ENCODE assay signal across 16 cellular contexts in genomic region chr10:69655868-69656555, GRCh38.
"Had no signal": no experiment of that assay in that cellular context is flagged by ENCODE, and none has a peak within 500 bp of the region (broad histone marks: within the 10 kb centered on the region; RNA-seq: fewer than 3 reads in every experiment).

No MANE protein-coding gene starts in this region.

- H3K9me3 ChIP-seq: mucosa of descending colon, thoracic aorta, upper lobe of right lung had no signal

- H3K4me3 ChIP-seq: mucosa of descending colon, thoracic aorta, upper lobe of right lung had no signal

- H3K27me3 ChIP-seq: upper lobe of right lung had no signal

- ATAC-seq: activated CD8-positive, alpha-beta T cell treated with anti-CD3 and anti-CD28 coated beads, Interleukin-2, amount 10 ng/mL, durations not matched to agents 7 days and 5 days; left lobe of liver; mucosa of descending colon; naive thymus-derived CD4-positive, alpha-beta T cell; T-helper 17 cell; upper lobe of right lung had no signal

- H3K27ac ChIP-seq: thoracic aorta, upper lobe of right lung had no signal

- H3K36me3 ChIP-seq: thoracic aorta, upper lobe of right lung had no signal

- H3K4me1 ChIP-seq: upper lobe of right lung had no signal

- DNase-seq: activated CD4-positive, alpha-beta T cell treated with anti-CD3 and anti-CD28 coated beads for 48 hours; activated CD8-positive, alpha-beta memory T cell treated with anti-CD3 and anti-CD28 coated beads, Interleukin-2, amount 50 U/mL, for 4 hours; activated CD8-positive, alpha-beta T cell treated with anti-CD3 and anti-CD28 coated beads, Interleukin-2, amount 10 ng/mL, durations not matched to agents 7 days and 5 days; activated gamma-delta T cell treated with Interleukin-2 at 50 U/mL for 16 hours; activated naive CD8-positive, alpha-beta T cell treated with anti-CD3 and anti-CD28 coated beads, Interleukin-2, amount 10 ng/mL, durations not matched to agents 7 days and 5 days; activated T-cell treated with anti-CD3 and anti-CD28 coated beads, Interleukin-2, amount 50 U/mL, for 48 hours; aorta; mammary epithelial cell; mucosa of descending colon; naive thymus-derived CD4-positive, alpha-beta T cell; nucleus accumbens; T-helper 17 cell; upper lobe of right lung had no signal

- H3K4me3 Mint-ChIP-seq: activated CD8-positive, alpha-beta T cell treated with anti-CD3 and anti-CD28 coated beads, Interleukin-2, amount 10 ng/mL, durations not matched to agents 7 days and 5 days; activated naive CD8-positive, alpha-beta T cell treated with anti-CD3 and anti-CD28 coated beads, Interleukin-2, amount 10 ng/mL, durations not matched to agents 7 days and 5 days; naive thymus-derived CD4-positive, alpha-beta T cell; T-helper 17 cell had no signal

- H3K27ac Mint-ChIP-seq: activated CD8-positive, alpha-beta T cell treated with anti-CD3 and anti-CD28 coated beads, Interleukin-2, amount 10 ng/mL, durations not matched to agents 7 days and 5 days; activated naive CD8-positive, alpha-beta T cell treated with anti-CD3 and anti-CD28 coated beads, Interleukin-2, amount 10 ng/mL, durations not matched to agents 7 days and 5 days; naive thymus-derived CD4-positive, alpha-beta T cell; T-helper 17 cell had no signal

- FAIRE-seq: keratinocyte had no signal
